Comparison of ENCODE assay signal across 9 cellular contexts in genomic region chr7:95840953-95841950, GRCh38.
DNase-seq lines count a peak whose midpoint lies in the region; ATAC-seq and TF ChIP-seq lines count a peak whose summit lies in the region.
"Had no signal": no experiment of that assay in that cellular context is flagged by ENCODE, and none has a peak within 500 bp of the region (broad histone marks: within the 10 kb centered on the region; RNA-seq: fewer than 3 reads in every experiment).

No MANE protein-coding gene starts in this region.

- no peaks in the 10 kb centered on the region for H4K20me1 ChIP-seq in PC-9 (ENCODE audit: insufficient read depth)

- H3K27ac Mint-ChIP-seq in neural crest cell (ENCODE audit: unreplicated experiment): no peak overlapping the region

- CTCF ChIA-PET in AG04450 (lab: Charles Lee) (interaction anchor here (1.0 to 1.4 kb wide), 2 partner anchors 30 to 154 kb away, joined by 3 read pairs; no protein-coding TSS in a partner anchor), PC-9 (lab: Charles Lee) (interaction anchor here (0.6 kb wide), 1 partner anchor 226 kb away, joined by 7 read pairs; no protein-coding TSS in a partner anchor)

- H3K27me3 ChIP-seq in AG04450 (ENCODE audit: control insufficient read depth, insufficient read depth, low read length): no peaks in the 10 kb centered on the region
- H3K27me3 ChIP-seq in PC-9 (ENCODE audit: insufficient read depth, low read depth): no peaks in the 10 kb centered on the region
- no peaks in the 10 kb centered on the region for H3K27me3 ChIP-seq in psoas muscle (ENCODE audit: insufficient read depth in 3 of 3, low read length in 2 of 3)

- H3K27me3 Mint-ChIP-seq in neural crest cell (ENCODE audit: low read depth): no peaks in the 10 kb centered on the region

- no peaks in the 10 kb centered on the region for H3K4me1 Mint-ChIP-seq in neural crest cell
- H3K4me1 Mint-ChIP-seq: central memory CD8-positive, alpha-beta T cell had no signal

- no peak overlapping the region for H3K4me3 ChIP-seq in AG04450 (ENCODE audit: low read depth, low read length)
- H3K4me3 ChIP-seq in PC-9: no peak overlapping the region
- H3K4me3 ChIP-seq in psoas muscle: no peak overlapping the region

- intact Hi-C loops in PC-9 (cut with micrococcal nuclease; ENCODE audit: unreplicated experiment) (no loop called here), psoas muscle (cut with DNase I) (no loop called here)

- H3K9me3 ChIP-seq in AG04450 (ENCODE audit: control insufficient read depth, insufficient read depth, low read length) (no peaks in the 10 kb centered on the region), PC-9 (ENCODE audit: insufficient read depth, low read depth) (no peaks in the 10 kb centered on the region), psoas muscle (peaks cover 12% of the 10 kb centered on the region)

- peaks cover 4% of the 10 kb centered on the region for H3K36me3 Mint-ChIP-seq in neural crest cell (ENCODE audit: low read depth)

- TF ChIP-seq CTCF in AG04450 (IDR thresholded peaks at IDR 0.05; ENCODE audit: low read depth, low read length) (peak; percentile 24; the same call in 1 of the 2 replicates), PC-9 (conservative IDR thresholded peaks at IDR 0.05) (peak; percentile 59), neural crest cell (conservative IDR thresholded peaks at IDR 0.05) (peak; percentile 48), psoas muscle (IDR thresholded peaks at IDR 0.05) (no peak)

- BruUV-seq in PC-9 (replicated peaks; lab: Mats Ljungman, UMichigan): no TSS peak

- no peaks in the 10 kb centered on the region for H3K79me2 ChIP-seq in PC-9 (ENCODE audit: low read depth)

- H3K9me3 Mint-ChIP-seq in neural crest cell: peaks cover 4% of the 10 kb centered on the region

- no peaks in the 10 kb centered on the region for H3F3A ChIP-seq in PC-9 (ENCODE audit: insufficient read depth, low read depth)

- WGBS in psoas muscle, 3 donors: 60 to 72% (median 66%) methylated on average over 4 of the region's 4 CpGs

- H3K4me1 ChIP-seq in PC-9 (replicated peaks; ENCODE audit: insufficient read depth) (no peaks in the 10 kb centered on the region), psoas muscle (no peaks in the 10 kb centered on the region)

- H3K4me3 Mint-ChIP-seq in neural crest cell: no peak overlapping the region
- H3K4me3 Mint-ChIP-seq: central memory CD8-positive, alpha-beta T cell had no signal

- H3K9me2 ChIP-seq in PC-9 (ENCODE audit: insufficient read depth): no peaks in the 10 kb centered on the region

- POLR2A ChIA-PET in AG04450 (lab: Yijun Ruan, JAX) (no interaction called here), PC-9 (lab: Charles Lee; ENCODE audit: unreplicated experiment) (no interaction called here)

- no peak overlapping the region for H2AFZ ChIP-seq in PC-9

- no peak overlapping the region for H3K4me2 ChIP-seq in PC-9

- ATAC-seq in GM18867 (IDR thresholded peaks at IDR 0.05; ENCODE audit: unreplicated experiment) (peak; percentile 90), HG02973 (IDR thresholded peaks at IDR 0.05; ENCODE audit: unreplicated experiment) (peak; percentile 93), psoas muscle (no peak)

- H3K36me3 ChIP-seq in PC-9 (ENCODE audit: low read depth) (no peaks in the 10 kb centered on the region), psoas muscle (ENCODE audit: insufficient read depth in 1 of 2, low read depth in 1 of 2) (no peaks in the 10 kb centered on the region)

- DNase-seq in AG04450 (ENCODE audit: low read depth, low spot score) (no peak), PC-9 (no peak), neural crest cell (ENCODE audit: low read depth, low spot score) (no peak), psoas muscle (no peak), activated gamma-delta T cell (lab: John Stamatoyannopoulos, UW) (no peak)
- DNase-seq in activated CD4-positive, alpha-beta T cell treated with anti-CD3 and anti-CD28 coated beads, Interleukin-2, amount 50 U/mL, for 48 hours: no peak

- H3K27ac ChIP-seq in AG04450 (ENCODE audit: low read depth, low read length) (no peak overlapping the region), PC-9 (no peak overlapping the region), psoas muscle (no peak overlapping the region)

Comparison
In these comparisons a context has a peak if more than half of its experiments do, and no peak if none do; other contexts are left out.
1. ATAC-seq: peak in GM18867 (single experiment) and HG02973 (single experiment); none in psoas muscle (0 of 4).